Comparison of ENCODE assay signal across 9 cellular contexts in the genomic region with DNA sequence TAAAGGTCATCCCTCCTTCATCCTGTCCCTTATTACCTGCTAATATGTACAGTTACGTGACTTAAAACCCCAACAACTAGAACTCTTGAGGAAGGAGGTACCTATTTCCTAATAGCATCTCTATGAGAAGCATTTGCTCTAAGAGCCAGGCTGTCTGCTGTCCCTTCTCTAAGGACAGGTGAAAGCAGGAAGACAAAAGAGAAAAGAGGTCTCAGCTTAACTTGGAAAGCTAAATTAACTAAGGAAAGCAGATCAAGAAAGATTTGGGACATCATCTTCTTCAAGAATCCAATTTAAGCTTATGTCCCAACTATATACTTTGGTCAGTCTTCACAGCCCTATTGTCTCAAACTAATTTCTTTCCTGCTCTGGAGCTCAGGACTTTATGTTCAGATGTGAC.
DNase-seq lines count a peak whose midpoint lies in the region; ATAC-seq and TF ChIP-seq lines count a peak whose summit lies in the region.
"Had no signal": no experiment of that assay in that cellular context is flagged by ENCODE, and none has a peak within 500 bp of the region (broad histone marks: within the 10 kb centered on the region; RNA-seq: fewer than 3 reads in every experiment).

No MANE protein-coding gene starts in this region.

- no peaks in the 10 kb centered on the region for H3K9me2 ChIP-seq in MM.1S (replicated peaks; ENCODE audit: insufficient read depth, low read length)

- H3K4me1 Mint-ChIP-seq in dendritic cell treated with granulocyte-macrophage colony-stimulating factor and Interleukin-4, amounts not matched to agents 40 ng/mL and 50 ng/mL, for 4 days (ENCODE audit: low read depth) = peaks cover 44% of the 10 kb centered on the region

- peak overlapping the region; percentile 97 for H3K4me3 ChIP-seq in BLaER1
- peak overlapping the region; percentile 81 for H3K4me3 ChIP-seq in MM.1S (ENCODE audit: low read length)
- peak overlapping the region; percentile 60 for H3K4me3 ChIP-seq in neuron (ENCODE audit: low read length)

- peaks cover 71% of the 10 kb centered on the region for H3K79me2 ChIP-seq in MM.1S (ENCODE audit: low read length)

- DNase-seq in MM.1S (no peak), SKM-1 treated with dmso at 0.1 percent for 144 hours (lab: John Stamatoyannopoulos, UW; ENCODE audit: unreplicated experiment) (no peak), medulla oblongata (ENCODE audit: extremely low spot score) (no peak), NCI-H345 treated with DMSO at 0.1 percent for 48 hours (lab: John Stamatoyannopoulos, UW; ENCODE audit: unreplicated experiment) (no peak)
- DNase-seq: hippocampal formation had no signal

- peak overlapping the region; percentile 90 for H3K4me2 ChIP-seq in BLaER1
- H3K4me2 ChIP-seq in MM.1S (ENCODE audit: low read depth, low read length) = peak overlapping the region; percentile 95

- no peaks in the 10 kb centered on the region for H3K9me3 ChIP-seq in BLaER1
- H3K9me3 ChIP-seq in MM.1S (replicated peaks; ENCODE audit: insufficient read depth, low read length) = no peaks in the 10 kb centered on the region
- no peaks in the 10 kb centered on the region for H3K9me3 ChIP-seq in neuron (ENCODE audit: low read length)

- H4K20me1 ChIP-seq in BLaER1 (peaks cover 75% of the 10 kb centered on the region), MM.1S (ENCODE audit: insufficient read depth, low read length) (no peaks in the 10 kb centered on the region)

- no peak overlapping the region for H2AFZ ChIP-seq in MM.1S (ENCODE audit: low read length)
- no peak overlapping the region for H2AFZ ChIP-seq in neuron (ENCODE audit: low read depth, low read length)

- peaks cover 57% of the 10 kb centered on the region for H3K4me1 ChIP-seq in BLaER1
- H3K4me1 ChIP-seq in MM.1S (ENCODE audit: low read length) = peaks cover 28% of the 10 kb centered on the region
- H3K4me1 ChIP-seq in neuron (ENCODE audit: insufficient read depth, low read length) = peaks cover 33% of the 10 kb centered on the region

- peak overlapping the region; percentile 93 for H3K27ac ChIP-seq in BLaER1
- H3K27ac ChIP-seq in MM.1S (ENCODE audit: low read length) = no peak overlapping the region

- no peaks in the 10 kb centered on the region for H3K9me3 Mint-ChIP-seq in dendritic cell treated with granulocyte-macrophage colony-stimulating factor and Interleukin-4, amounts not matched to agents 40 ng/mL and 50 ng/mL, for 4 days

- no peak overlapping the region for H3K27ac Mint-ChIP-seq in dendritic cell treated with granulocyte-macrophage colony-stimulating factor and Interleukin-4, amounts not matched to agents 40 ng/mL and 50 ng/mL, for 4 days

- no peaks in the 10 kb centered on the region for H3K27me3 ChIP-seq in BLaER1
- no peaks in the 10 kb centered on the region for H3K27me3 ChIP-seq in MM.1S (replicated peaks; ENCODE audit: insufficient read depth, low read length)
- no peaks in the 10 kb centered on the region for H3K27me3 ChIP-seq in neuron (ENCODE audit: insufficient read depth, low read length)

- no peak for ATAC-seq in GM18868 (IDR thresholded peaks at IDR 0.05; ENCODE audit: unreplicated experiment)

- H3F3A ChIP-seq in MM.1S (ENCODE audit: insufficient read depth, low read length) = peaks cover 24% of the 10 kb centered on the region

- no peak for TF ChIP-seq CTCF in MM.1S (IDR thresholded peaks at IDR 0.05; ENCODE audit: low read length)

- peaks cover 8% of the 10 kb centered on the region; the same call in 1 of the 2 replicates for H3K36me3 ChIP-seq in BLaER1
- H3K36me3 ChIP-seq in MM.1S (replicated peaks; ENCODE audit: insufficient read depth, low read length) = no peaks in the 10 kb centered on the region
- no peaks in the 10 kb centered on the region for H3K36me3 ChIP-seq in neuron (ENCODE audit: insufficient read depth, low read length)

- peaks cover 38% of the 10 kb centered on the region for H3K36me3 Mint-ChIP-seq in dendritic cell treated with granulocyte-macrophage colony-stimulating factor and Interleukin-4, amounts not matched to agents 40 ng/mL and 50 ng/mL, for 4 days (ENCODE audit: low read depth)

- peaks cover 8% of the 10 kb centered on the region for H3K27me3 Mint-ChIP-seq in dendritic cell treated with granulocyte-macrophage colony-stimulating factor and Interleukin-4, amounts not matched to agents 40 ng/mL and 50 ng/mL, for 4 days

- H3K9ac ChIP-seq in BLaER1 = peak overlapping the region; percentile 92
- H3K9ac ChIP-seq in MM.1S (ENCODE audit: low read length) = no peak overlapping the region

- intact Hi-C loops in dendritic cell treated with granulocyte-macrophage colony-stimulating factor and Interleukin-4, amounts not matched to agents 40 ng/mL and 50 ng/mL, for 4 days (cut with micrococcal nuclease) = loop anchor here (5.0 kb wide), 1 partner anchor 37 kb away; no protein-coding TSS in a partner anchor

- H3K4me3 Mint-ChIP-seq in dendritic cell treated with granulocyte-macrophage colony-stimulating factor and Interleukin-4, amounts not matched to agents 40 ng/mL and 50 ng/mL, for 4 days = peak overlapping the region; percentile 79
